Comparison of ENCODE assay signal across 23 cellular contexts in the genomic region with DNA sequence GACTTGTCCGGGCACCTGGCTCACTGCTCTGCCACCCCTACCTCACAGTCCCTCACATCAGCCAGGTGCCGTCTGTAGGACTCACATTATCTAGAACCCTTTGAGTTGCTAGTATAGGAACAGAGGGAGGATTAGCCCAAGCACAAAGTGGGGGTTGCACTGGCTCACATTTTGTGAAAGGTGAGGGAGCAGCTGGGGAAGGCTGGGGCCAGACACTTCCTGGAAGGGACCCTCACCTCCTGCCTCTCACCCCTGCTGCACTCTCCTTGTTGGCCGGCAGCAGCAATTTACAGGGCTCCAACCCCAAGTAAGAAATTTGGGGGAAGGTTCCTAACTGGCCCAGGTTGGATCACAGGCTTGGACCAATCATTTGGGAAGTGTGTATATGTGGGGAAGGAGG.
A peak's percentile ranks its signal among the peaks of the same experiment; 100 is the strongest.
DNase-seq lines count a peak whose midpoint lies in the region; ATAC-seq, FAIRE-seq and TF ChIP-seq lines count a peak whose summit lies in the region.
"Had no signal": no experiment of that assay in that cellular context is flagged by ENCODE, and none has a peak within 500 bp of the region (broad histone marks: within the 10 kb centered on the region; RNA-seq: fewer than 3 reads in every experiment).

No MANE protein-coding gene starts in this region.

- no peak for ATAC-seq in activated CD8-positive, alpha-beta T cell treated with anti-CD3 and anti-CD28 coated beads, Interleukin-2, amount 10 ng/mL, durations not matched to agents 7 days and 5 days
- no peak for ATAC-seq in activated CD8-positive, alpha-beta T cell treated with anti-CD3 and anti-CD28 coated beads for 36 hours
- peak; percentile 30; the same call in 1 of the 3 replicates for ATAC-seq in DND-41 (ENCODE audit: insufficient read depth, low read depth)
- no peak for ATAC-seq in GM18502 (IDR thresholded peaks at IDR 0.05; ENCODE audit: poor library complexity, unreplicated experiment)
- ATAC-seq: A549; CD8-positive, alpha-beta T cell; GM12878 had no signal

- no peak overlapping the region for H3K18ac ChIP-seq in H1 (ENCODE audit: extremely low read depth, low read length)

- H3K36me3 Mint-ChIP-seq in activated CD8-positive, alpha-beta T cell treated with anti-CD3 and anti-CD28 coated beads, Interleukin-2, amount 10 ng/mL, durations not matched to agents 7 days and 5 days (ENCODE audit: low read depth) = no peaks in the 10 kb centered on the region
- H3K36me3 Mint-ChIP-seq in activated CD8-positive, alpha-beta T cell treated with anti-CD3 and anti-CD28 coated beads for 36 hours (ENCODE audit: low read depth) = no peaks in the 10 kb centered on the region
- H3K36me3 Mint-ChIP-seq in nephron progenitor cell (ENCODE audit: low read depth) = no peaks in the 10 kb centered on the region
- H3K36me3 Mint-ChIP-seq: CD8-positive, alpha-beta T cell had no signal

- POLR2A ChIA-PET in activated CD8-positive, alpha-beta T cell treated with anti-CD3 and anti-CD28 coated beads, Interleukin-2, amount 10 ng/mL, durations not matched to agents 7 days and 5 days (lab: Charles Lee) = no interaction called here
- POLR2A ChIA-PET in activated CD8-positive, alpha-beta T cell treated with anti-CD3 and anti-CD28 coated beads for 36 hours (lab: Charles Lee) = interaction anchor here (0.6 kb wide), 1 partner anchor 13 kb away, joined by 3 read pairs; no protein-coding TSS in a partner anchor
- POLR2A ChIA-PET in H1 (lab: Charles Lee; ENCODE audit: partially characterized antibody) = no interaction called here

- no peak for FAIRE-seq in H1 (lab: Jason Lieb, UNC)
- FAIRE-seq: A549, D721Med, GM12878, GM12892, GM19239 had no signal

- DNase-seq in activated CD8-positive, alpha-beta T cell treated with anti-CD3 and anti-CD28 coated beads, Interleukin-2, amount 10 ng/mL, durations not matched to agents 7 days and 5 days = no peak
- no peak for DNase-seq in activated CD8-positive, alpha-beta T cell treated with anti-CD3 and anti-CD28 coated beads for 36 hours
- DNase-seq in DND-41 = no peak
- no peak for DNase-seq in H1 (ENCODE audit: low read depth in 1 of 2, low spot score in 2 of 2)
- no peak for DNase-seq in nephron progenitor cell
- DNase-seq: AML-193; Caco-2; Calu3; CD4-positive, alpha-beta T cell; CD8-positive, alpha-beta T cell; DMS79 treated with DMSO at 0.1 percent for 48 hours; EL; GDM1 had no signal

- peak overlapping the region; percentile 40 for H3K27ac Mint-ChIP-seq in activated CD8-positive, alpha-beta T cell treated with anti-CD3 and anti-CD28 coated beads, Interleukin-2, amount 10 ng/mL, durations not matched to agents 7 days and 5 days
- no peak overlapping the region for H3K27ac Mint-ChIP-seq in activated CD8-positive, alpha-beta T cell treated with anti-CD3 and anti-CD28 coated beads for 36 hours
- no peak overlapping the region for H3K27ac Mint-ChIP-seq in nephron progenitor cell
- H3K27ac Mint-ChIP-seq: B cell; CD4-positive, alpha-beta T cell; CD8-positive, alpha-beta T cell had no signal

- no peaks in the 10 kb centered on the region for H3K4me1 Mint-ChIP-seq in activated CD8-positive, alpha-beta T cell treated with anti-CD3 and anti-CD28 coated beads, Interleukin-2, amount 10 ng/mL, durations not matched to agents 7 days and 5 days (ENCODE audit: low read depth)
- peaks cover 20% of the 10 kb centered on the region for H3K4me1 Mint-ChIP-seq in activated CD8-positive, alpha-beta T cell treated with anti-CD3 and anti-CD28 coated beads for 36 hours (ENCODE audit: low read depth)
- no peaks in the 10 kb centered on the region for H3K4me1 Mint-ChIP-seq in nephron progenitor cell
- H3K4me1 Mint-ChIP-seq: B cell had no signal

- H4K8ac ChIP-seq in H1 (ENCODE audit: extremely low read depth, insufficient read depth, low read length) = no peak overlapping the region

- peaks cover 18% of the 10 kb centered on the region for H3K4me1 ChIP-seq in DND-41 (ENCODE audit: insufficient read depth, low read length)
- no peaks in the 10 kb centered on the region for H3K4me1 ChIP-seq in H1 (replicated peaks in 1 of 4; ENCODE audit: control insufficient read depth in 3 of 4, insufficient read depth in 4 of 4, low read length in 3 of 4)
- H3K4me1 ChIP-seq: A549; BLaER1 treated with 17β-estradiol and CSF1 and Interleukin-3, amounts not matched to agents 10 nM and 100 nM; Caco-2 had no signal

- no peak for TF ChIP-seq CTCF in activated CD8-positive, alpha-beta T cell treated with anti-CD3 and anti-CD28 coated beads for 36 hours (IDR thresholded peaks at IDR 0.05)
- TF ChIP-seq CTCF in DND-41 (IDR thresholded peaks at IDR 0.05; ENCODE audit: borderline replicate concordance, extremely low read depth, low read length, poor library complexity, severe bottlenecking) = no peak
- no peak for TF ChIP-seq CTCF in H1 (IDR thresholded peaks at IDR 0.05; ENCODE audit: control extremely low read depth in 1 of 3, insufficient read depth in 1 of 3, low read depth in 1 of 3, low read length in 3 of 3)
- no peak for TF ChIP-seq CTCF in nephron progenitor cell (IDR thresholded peaks at IDR 0.05)

- peak overlapping the region; percentile 29; the same call in 1 of the 2 replicates for H2AFZ ChIP-seq in DND-41 (ENCODE audit: low read depth, low read length)
- 0 out of 2 replicates have a peak overlapping the region, but pooled peaks have one; percentile 29 for H2AFZ ChIP-seq in H1 (ENCODE audit: low read length)

- no peak for TF ChIP-seq RAD21 in H1 (IDR thresholded peaks at IDR 0.05 in 1 of 2, conservative IDR thresholded peaks at IDR 0.05 in 1 of 2; ENCODE audit: low read depth in 2 of 2, low read length in 2 of 2)

- no peaks in the 10 kb centered on the region for H3K36me3 ChIP-seq in DND-41 (ENCODE audit: insufficient read depth, low read length)
- H3K36me3 ChIP-seq in H1 (ENCODE audit: control insufficient read depth in 2 of 4, insufficient read depth in 4 of 4, low read length in 3 of 4) = no peaks in the 10 kb centered on the region
- H3K36me3 ChIP-seq: BLaER1 treated with 17β-estradiol and CSF1 and Interleukin-3, amounts not matched to agents 10 nM and 100 nM had no signal

- no peak overlapping the region for H2BK15ac ChIP-seq in H1 (ENCODE audit: low read length)

- H4K20me1 ChIP-seq in DND-41 (ENCODE audit: insufficient read depth, low read length) = no peaks in the 10 kb centered on the region
- no peaks in the 10 kb centered on the region for H4K20me1 ChIP-seq in H1 (replicated peaks in 1 of 2; ENCODE audit: control insufficient read depth in 1 of 2, insufficient read depth in 2 of 2, low read length in 2 of 2)
- H4K20me1 ChIP-seq: BLaER1 treated with 17β-estradiol and CSF1 and Interleukin-3, amounts not matched to agents 10 nM and 100 nM had no signal

- TF ChIP-seq POLR2A in H1 (IDR thresholded peaks at IDR 0.05; ENCODE audit: control extremely low read depth in 1 of 2, low read depth in 2 of 2, low read length in 2 of 2) = no peak

- H3K4me3 ChIP-seq in DND-41 (ENCODE audit: low read depth in 1 of 2, low read length in 2 of 2) (no peak overlapping the region), H1 (ENCODE audit: extremely low read depth in 1 of 4, insufficient read depth in 2 of 4, low read depth in 3 of 4, low read length in 4 of 4) (no peak overlapping the region)
- H3K4me3 ChIP-seq: A549; BLaER1 treated with 17β-estradiol and CSF1 and Interleukin-3, amounts not matched to agents 10 nM and 100 nM; GM12878 had no signal

- no peak overlapping the region for H3K4ac ChIP-seq in H1 (replicated peaks; ENCODE audit: insufficient read length, low read depth, low read length)

- H3K9ac ChIP-seq in DND-41 (ENCODE audit: low read depth, low read length) (no peak overlapping the region), H1 (replicated peaks in 1 of 4; ENCODE audit: extremely low read depth in 1 of 4, low read depth in 3 of 4, low read length in 3 of 4) (no peak overlapping the region)
- H3K9ac ChIP-seq: BLaER1 treated with 17β-estradiol and CSF1 and Interleukin-3, amounts not matched to agents 10 nM and 100 nM had no signal

- H3K9me3 ChIP-seq in DND-41 (ENCODE audit: insufficient read depth, low read length, severe bottlenecking) (no peaks in the 10 kb centered on the region), H1 (ENCODE audit: insufficient read depth in 2 of 2, low read depth in 1 of 2, low read length in 1 of 2) (peaks cover 5 to 9% of the 10 kb centered on the region in 2 experiments; a peak in 3 of 4 replicates)
- H3K9me3 ChIP-seq: A549; BLaER1 treated with 17β-estradiol and CSF1 and Interleukin-3, amounts not matched to agents 10 nM and 100 nM; Caco-2 had no signal

- WGBS in H1 (ENCODE audit: extremely low coverage in 1 of 2, insufficient coverage in 1 of 2, insufficient read length in 1 of 2, insufficient replicate concordance in 2 of 2, low coverage in 1 of 2, low lambda C conversion rate in 2 of 2, missing lambda C conversion rate in 1 of 2), 2 experiments = 88% methylated on average over 3 of the region's 3 CpGs; no CpG with 5 or more reads in 1 of the 2 experiments

- H2BK20ac ChIP-seq in H1 (ENCODE audit: low read length) = no peak overlapping the region

- no peak overlapping the region for H3K56ac ChIP-seq in H1 (replicated peaks; ENCODE audit: insufficient read length, low read depth, low read length)

- H2BK5ac ChIP-seq in H1 (ENCODE audit: low read depth, low read length) = no peak overlapping the region

- no peak for TF ChIP-seq EP300 in H1 (IDR thresholded peaks at IDR 0.05; ENCODE audit: borderline replicate concordance in 1 of 2, low read depth in 2 of 2, low read length in 2 of 2)

- H2BK120ac ChIP-seq in H1 (replicated peaks; ENCODE audit: low read depth, low read length) = no peak overlapping the region

- intact Hi-C loops in activated CD8-positive, alpha-beta T cell treated with anti-CD3 and anti-CD28 coated beads for 36 hours (cut with micrococcal nuclease) = no loop called here

- CTCF ChIA-PET in activated CD8-positive, alpha-beta T cell treated with anti-CD3 and anti-CD28 coated beads, Interleukin-2, amount 10 ng/mL, durations not matched to agents 7 days and 5 days (lab: Charles Lee) = no interaction called here
- CTCF ChIA-PET in activated CD8-positive, alpha-beta T cell treated with anti-CD3 and anti-CD28 coated beads for 36 hours (lab: Charles Lee) = interaction anchor here (1.2 kb wide), 1 partner anchor 9 kb away, joined by 3 read pairs; no protein-coding TSS in a partner anchor
- CTCF ChIA-PET in H1 (lab: Charles Lee; ENCODE audit: partially characterized antibody) = no interaction called here

- H3K27me3 Mint-ChIP-seq in activated CD8-positive, alpha-beta T cell treated with anti-CD3 and anti-CD28 coated beads, Interleukin-2, amount 10 ng/mL, durations not matched to agents 7 days and 5 days (ENCODE audit: low read depth) = no peaks in the 10 kb centered on the region
- H3K27me3 Mint-ChIP-seq in activated CD8-positive, alpha-beta T cell treated with anti-CD3 and anti-CD28 coated beads for 36 hours = no peaks in the 10 kb centered on the region
- peaks cover 8% of the 10 kb centered on the region for H3K27me3 Mint-ChIP-seq in nephron progenitor cell (ENCODE audit: low read depth, poor library complexity)
- H3K27me3 Mint-ChIP-seq: B cell; CD4-positive, alpha-beta T cell had no signal

- H3K27me3 ChIP-seq in DND-41 (ENCODE audit: insufficient read depth, low read length, poor library complexity) (no peaks in the 10 kb centered on the region), H1 (replicated peaks in 1 of 4; ENCODE audit: control insufficient read depth in 3 of 4, extremely low read depth in 1 of 4, insufficient read depth in 3 of 4, low read length in 3 of 4) (peaks cover 0 to 1% (median 0%) of the 10 kb centered on the region in 4 experiments; a peak in 1 of 7 replicates)
- H3K27me3 ChIP-seq: BLaER1 treated with 17β-estradiol and CSF1 and Interleukin-3, amounts not matched to agents 10 nM and 100 nM had no signal

- H3K23ac ChIP-seq in H1 (ENCODE audit: insufficient read length) = no peak overlapping the region

- no peaks in the 10 kb centered on the region for H3K79me2 ChIP-seq in DND-41 (ENCODE audit: insufficient read depth, low read length)
- no peaks in the 10 kb centered on the region for H3K79me2 ChIP-seq in H1 (ENCODE audit: control insufficient read depth in 1 of 2, insufficient read depth in 2 of 2, low read length in 2 of 2)

- H3K14ac ChIP-seq in H1 (ENCODE audit: insufficient read length) = no peak overlapping the region

- H2BK12ac ChIP-seq in H1 (ENCODE audit: low read depth, low read length) = no peak overlapping the region

- H3K23me2 ChIP-seq in H1 (ENCODE audit: low read depth, low read length) = no peaks in the 10 kb centered on the region

- H3K79me1 ChIP-seq in H1 (ENCODE audit: low read depth, low read length) = no peaks in the 10 kb centered on the region

- no peak overlapping the region for H2AK5ac ChIP-seq in H1 (ENCODE audit: low read depth, low read length)

- H3K9me3 Mint-ChIP-seq in activated CD8-positive, alpha-beta T cell treated with anti-CD3 and anti-CD28 coated beads, Interleukin-2, amount 10 ng/mL, durations not matched to agents 7 days and 5 days (ENCODE audit: insufficient read depth) = no peaks in the 10 kb centered on the region
- H3K9me3 Mint-ChIP-seq in activated CD8-positive, alpha-beta T cell treated with anti-CD3 and anti-CD28 coated beads for 36 hours = no peaks in the 10 kb centered on the region
- H3K9me3 Mint-ChIP-seq in nephron progenitor cell = peaks cover 22% of the 10 kb centered on the region
- H3K9me3 Mint-ChIP-seq: CD4-positive, alpha-beta T cell; CD8-positive, alpha-beta T cell had no signal

- H4K91ac ChIP-seq in H1 (replicated peaks; ENCODE audit: insufficient read length, low read length) = no peak overlapping the region

- no peak overlapping the region for H4K5ac ChIP-seq in H1 (ENCODE audit: insufficient read length, low read depth, low read length)

- H3K4me2 ChIP-seq in DND-41 (ENCODE audit: insufficient read depth, low read length) = no peak overlapping the region
- H3K4me2 ChIP-seq in H1 (ENCODE audit: insufficient read depth in 1 of 2, low read depth in 2 of 2, low read length in 2 of 2) = no peak overlapping the region
- H3K4me2 ChIP-seq: A549; BLaER1 treated with 17β-estradiol and CSF1 and Interleukin-3, amounts not matched to agents 10 nM and 100 nM had no signal

- no peak overlapping the region for H3K4me3 Mint-ChIP-seq in activated CD8-positive, alpha-beta T cell treated with anti-CD3 and anti-CD28 coated beads, Interleukin-2, amount 10 ng/mL, durations not matched to agents 7 days and 5 days
- H3K4me3 Mint-ChIP-seq in activated CD8-positive, alpha-beta T cell treated with anti-CD3 and anti-CD28 coated beads for 36 hours = no peak overlapping the region
- H3K4me3 Mint-ChIP-seq in nephron progenitor cell = no peak overlapping the region
- H3K4me3 Mint-ChIP-seq: B cell; CD4-positive, alpha-beta T cell; CD8-positive, alpha-beta T cell had no signal

- H3K27ac ChIP-seq in DND-41 (ENCODE audit: low read length) (peak overlapping the region; percentile 33; the same call in 1 of the 2 replicates), H1 (ENCODE audit: low read depth, low read length) (no peak overlapping the region)
- H3K27ac ChIP-seq: 22Rv1; A549; BLaER1 treated with 17β-estradiol and CSF1 and Interleukin-3, amounts not matched to agents 10 nM and 100 nM; C4-2B had no signal
